Comparison of ENCODE assay signal across 19 cellular contexts in genomic region chr17:41131979-41132378, GRCh38. TPM values are rescaled to one million over a fixed set of nuclear protein-coding genes. Genes with fewer than 3 reads are reported as not detected.
DNase-seq lines count a peak whose midpoint lies in the region; ATAC-seq, FAIRE-seq and TF ChIP-seq lines count a peak whose summit lies in the region.
"Had no signal": no experiment of that assay in that cellular context is flagged by ENCODE, and none has a peak within 500 bp of the region (broad histone marks: within the 10 kb centered on the region; RNA-seq: fewer than 3 reads in every experiment).

No MANE protein-coding gene starts in this region.

- DNase-seq in AG08396 (ENCODE audit: low spot score) (peak; percentile 12), H54 (ENCODE audit: insufficient read length, low spot score) (no peak), SW480 (ENCODE audit: low spot score) (peak; percentile 80), kidney epithelial cell (ENCODE audit: low read depth) (peak; percentile 18)
- DNase-seq in activated naive CD4-positive, alpha-beta T cell treated with Interleukin-2 at 50 U/mL for 16 hours, result no peak
- DNase-seq: activated naive CD4-positive, alpha-beta T cell treated with anti-CD3 and anti-CD28 coated beads, Interleukin-2, amount 10 ng/mL, durations not matched to agents 7 days and 5 days; DMS153; effector CD4-positive, alpha-beta T cell; foreskin melanocyte; NCI-H1694; NCI-H510A treated with DMSO at 0.1 percent for 48 hours; right cardiac atrium; transverse colon had no signal

- ATAC-seq in HG02970 (IDR thresholded peaks at IDR 0.05; ENCODE audit: low FRiP score, unreplicated experiment) (no peak), HG03045 (IDR thresholded peaks at IDR 0.05; ENCODE audit: unreplicated experiment) (no peak), HG03378 (IDR thresholded peaks at IDR 0.05; ENCODE audit: unreplicated experiment) (no peak)
- ATAC-seq: right cardiac atrium had no signal

- TF ChIP-seq POLR2A in H54 (IDR thresholded peaks at IDR 0.05; ENCODE audit: low read depth, low read length), result no peak

- H3K27me3 ChIP-seq in kidney epithelial cell (ENCODE audit: control insufficient read depth, insufficient read depth, low read length), result no peaks in the 10 kb centered on the region

- no peak overlapping the region for H3K4me3 ChIP-seq in kidney epithelial cell (ENCODE audit: low read depth, low read length)
- H3K4me3 ChIP-seq: transverse colon had no signal

- no peak for TF ChIP-seq CTCF in kidney epithelial cell (IDR thresholded peaks at IDR 0.05; ENCODE audit: insufficient read depth, low read length, poor library complexity, severe bottlenecking)

- FAIRE-seq in H54 (lab: Jason Lieb, UNC), result peak; percentile 93

- no peaks in the 10 kb centered on the region for H3K36me3 ChIP-seq in kidney epithelial cell (ENCODE audit: control insufficient read depth, insufficient read depth, low read length)
- H3K36me3 ChIP-seq: transverse colon had no signal

RNA-seq across cellular contexts. Expression of gene KRTAP4-12, which starts 8.0 kb away (rescaled TPM):
- not detected in 2 replicates for total RNA-seq in kidney epithelial cell
- total RNA-seq: B cell; mesenteric fat pad; right cardiac atrium; T-helper 1 cell treated with Interleukin-12 subunit alpha and Interleukin-12 subunit beta and Interleukin-4 antibody, amounts not matched to agents 30 ng/mL and 1 ng/mL, for 36 hours; transverse colon had no signal

RNA-seq across cellular contexts. Expression of gene KRTAP4-6, which starts 8.4 kb away (rescaled TPM):
- total RNA-seq in kidney epithelial cell, result not detected in 2 replicates
- total RNA-seq: B cell; mesenteric fat pad; right cardiac atrium; T-helper 1 cell treated with Interleukin-12 subunit alpha and Interleukin-12 subunit beta and Interleukin-4 antibody, amounts not matched to agents 30 ng/mL and 1 ng/mL, for 36 hours; transverse colon had no signal

RNA-seq across cellular contexts. Expression of gene KRTAP4-11, which starts 13.8 kb away (rescaled TPM):
- not detected in 2 replicates for total RNA-seq in kidney epithelial cell
- total RNA-seq: B cell; mesenteric fat pad; right cardiac atrium; T-helper 1 cell treated with Interleukin-12 subunit alpha and Interleukin-12 subunit beta and Interleukin-4 antibody, amounts not matched to agents 30 ng/mL and 1 ng/mL, for 36 hours; transverse colon had no signal

RNA-seq across cellular contexts. Expression of gene KRTAP4-5, which starts 17.6 kb away (rescaled TPM):
- total RNA-seq in kidney epithelial cell, result not detected in 2 replicates
- total RNA-seq: B cell; mesenteric fat pad; right cardiac atrium; T-helper 1 cell treated with Interleukin-12 subunit alpha and Interleukin-12 subunit beta and Interleukin-4 antibody, amounts not matched to agents 30 ng/mL and 1 ng/mL, for 36 hours; transverse colon had no signal

RNA-seq across cellular contexts. Expression of gene KRTAP4-9, which starts 26.8 kb away (rescaled TPM):
- total RNA-seq in kidney epithelial cell, result not detected in 2 replicates
- total RNA-seq: B cell; mesenteric fat pad; right cardiac atrium; T-helper 1 cell treated with Interleukin-12 subunit alpha and Interleukin-12 subunit beta and Interleukin-4 antibody, amounts not matched to agents 30 ng/mL and 1 ng/mL, for 36 hours; transverse colon had no signal

Comparison
In these comparisons a context has a peak if more than half of its experiments do, and no peak if none do; other contexts are left out.
1. DNase-seq: peak in AG08396 (single experiment), SW480 (single experiment) and kidney epithelial cell (single experiment); none in H54 (single experiment) and activated naive CD4-positive, alpha-beta T cell treated with Interleukin-2 at 50 U/mL for 16 hours (single experiment).